Comparison of ENCODE assay signal across 12 cellular contexts in genomic region chr6:57262491-57262890, GRCh38. TPM values are rescaled to one million over a fixed set of nuclear protein-coding genes. Genes with fewer than 3 reads are reported as not detected.
A peak's percentile ranks its signal among the peaks of the same experiment; 100 is the strongest.
DNase-seq lines count a peak whose midpoint lies in the region; ATAC-seq and TF ChIP-seq lines count a peak whose summit lies in the region.
"Had no signal": no experiment of that assay in that cellular context is flagged by ENCODE, and none has a peak within 500 bp of the region (broad histone marks: within the 10 kb centered on the region; RNA-seq: fewer than 3 reads in every experiment).

No MANE protein-coding gene starts in this region.

- no peak for ATAC-seq in activated naive CD8-positive, alpha-beta T cell treated with anti-CD3 and anti-CD28 coated beads, Interleukin-2, amount 50 U/mL, for 24 hours
- ATAC-seq in gastroesophageal sphincter (peak; percentile 83), T-helper 17 cell (no peak)
- ATAC-seq: foreskin keratinocyte had no signal

- peak overlapping the region; percentile 17 for H3K27ac Mint-ChIP-seq in activated naive CD8-positive, alpha-beta T cell treated with anti-CD3 and anti-CD28 coated beads, Interleukin-2, amount 50 U/mL, for 24 hours
- H3K27ac Mint-ChIP-seq in activated naive CD8-positive, alpha-beta T cell treated with anti-CD3 and anti-CD28 coated beads for 36 hours, result no peak overlapping the region
- no peak overlapping the region for H3K27ac Mint-ChIP-seq in T-helper 17 cell

- H2AFZ ChIP-seq in osteoblast (ENCODE audit: low read length), result no peak overlapping the region

- no peaks in the 10 kb centered on the region for H3K9me3 Mint-ChIP-seq in activated naive CD8-positive, alpha-beta T cell treated with anti-CD3 and anti-CD28 coated beads, Interleukin-2, amount 50 U/mL, for 24 hours
- no peaks in the 10 kb centered on the region for H3K9me3 Mint-ChIP-seq in activated naive CD8-positive, alpha-beta T cell treated with anti-CD3 and anti-CD28 coated beads for 36 hours

- no peak for DNase-seq in activated naive CD8-positive, alpha-beta T cell treated with anti-CD3 and anti-CD28 coated beads, Interleukin-2, amount 50 U/mL, for 24 hours
- no peak for DNase-seq in activated naive CD8-positive, alpha-beta T cell treated with anti-CD3 and anti-CD28 coated beads for 36 hours
- DNase-seq in osteoblast (ENCODE audit: insufficient read length, low spot score, missing footprints), result no peak
- peak in 1 of 2 donors; percentile 92 for DNase-seq in vagina (ENCODE audit: extremely low spot score in 2 of 2)
- no peak for DNase-seq in T-helper 17 cell
- DNase-seq in GM13976 (ENCODE audit: low spot score), result no peak
- DNase-seq in GM10248 (ENCODE audit: extremely low spot score), result no peak
- DNase-seq: DND-41 had no signal

- H3K4me1 ChIP-seq in gastroesophageal sphincter (peaks cover 17 to 79% (median 26%) of the 10 kb centered on the region in 3 donors), osteoblast (ENCODE audit: insufficient read depth, low read length) (peaks cover 77% of the 10 kb centered on the region), vagina (peaks cover 24% of the 10 kb centered on the region)
- H3K4me1 ChIP-seq: breast epithelium, right lobe of liver had no signal

- H3K4me1 Mint-ChIP-seq in activated naive CD8-positive, alpha-beta T cell treated with anti-CD3 and anti-CD28 coated beads, Interleukin-2, amount 50 U/mL, for 24 hours, result peaks cover 28% of the 10 kb centered on the region
- H3K4me1 Mint-ChIP-seq in activated naive CD8-positive, alpha-beta T cell treated with anti-CD3 and anti-CD28 coated beads for 36 hours, result peaks cover 19% of the 10 kb centered on the region
- no peaks in the 10 kb centered on the region for H3K4me1 Mint-ChIP-seq in T-helper 17 cell

- no peak for TF ChIP-seq POLR2A in gastroesophageal sphincter (IDR thresholded peaks at IDR 0.05)
- no peak for TF ChIP-seq POLR2A in vagina (IDR thresholded peaks at IDR 0.05)

- intact Hi-C loops in vagina (cut with DNase I), result loop anchor here (5.0 to 10.0 kb wide), 2 partner anchors 40 to 52 kb away; partner anchors contain the start of genes PRIM2 and RAB23

- H3K36me3 ChIP-seq in gastroesophageal sphincter (no peaks in the 10 kb centered on the region), osteoblast (ENCODE audit: insufficient read depth, low read length) (no peaks in the 10 kb centered on the region), vagina (no peaks in the 10 kb centered on the region)
- H3K36me3 ChIP-seq: breast epithelium, right lobe of liver had no signal

- H3K4me2 ChIP-seq in osteoblast (ENCODE audit: insufficient read depth, low read length), result peak overlapping the region; percentile 60

- no peaks in the 10 kb centered on the region for H3K79me2 ChIP-seq in osteoblast (ENCODE audit: insufficient read depth, low read length)

- no peaks in the 10 kb centered on the region for H3K27me3 ChIP-seq in gastroesophageal sphincter
- no peaks in the 10 kb centered on the region for H3K27me3 ChIP-seq in osteoblast (ENCODE audit: insufficient read depth, low read length)
- no peaks in the 10 kb centered on the region for H3K27me3 ChIP-seq in vagina
- H3K27me3 ChIP-seq: breast epithelium, foreskin keratinocyte, right lobe of liver had no signal

- no peaks in the 10 kb centered on the region for H4K20me1 ChIP-seq in osteoblast (ENCODE audit: insufficient read depth, low read length)

- WGBS in gastroesophageal sphincter (ENCODE audit: low coverage in 1 of 2), 2 donors, result 18% methylated on average over 2 of the region's 2 CpGs; no CpG with 5 or more reads in 1 of the 2 donors

- no peak overlapping the region for H3K4me3 ChIP-seq in gastroesophageal sphincter
- H3K4me3 ChIP-seq in osteoblast (ENCODE audit: insufficient read depth, low read length), result peak overlapping the region; percentile 15
- H3K4me3 ChIP-seq in vagina, result no peak overlapping the region
- H3K4me3 ChIP-seq: breast epithelium, right lobe of liver had no signal

- H3K27ac ChIP-seq in gastroesophageal sphincter (peak overlapping the region; percentile 67 to 90 (median 78)), osteoblast (ENCODE audit: low read depth, low read length) (peak overlapping the region; percentile 97), vagina (peak overlapping the region; percentile 80)
- H3K27ac ChIP-seq: foreskin keratinocyte, right lobe of liver had no signal

- TF ChIP-seq CTCF in gastroesophageal sphincter (IDR thresholded peaks at IDR 0.05), result no peak
- TF ChIP-seq CTCF in osteoblast (IDR thresholded peaks at IDR 0.05; ENCODE audit: extremely low read depth, low read depth, low read length), result no peak
- no peak for TF ChIP-seq CTCF in vagina (IDR thresholded peaks at IDR 0.05)
- TF ChIP-seq CTCF in GM13976 (IDR thresholded peaks at IDR 0.05; ENCODE audit: borderline replicate concordance, control extremely low read depth, extremely low read depth, insufficient read depth, missing control alignments), result no peak
- TF ChIP-seq CTCF in GM10248 (IDR thresholded peaks at IDR 0.05; ENCODE audit: control extremely low read depth, extremely low read depth, low read depth, missing control alignments), result no peak

- H3K9me3 ChIP-seq in gastroesophageal sphincter, result no peaks in the 10 kb centered on the region
- no peaks in the 10 kb centered on the region for H3K9me3 ChIP-seq in osteoblast (ENCODE audit: low read depth, low read length)
- no peaks in the 10 kb centered on the region for H3K9me3 ChIP-seq in vagina
- H3K9me3 ChIP-seq in T-helper 17 cell (ENCODE audit: control insufficient read depth, low read length, poor library complexity, severe bottlenecking), result no peaks in the 10 kb centered on the region
- H3K9me3 ChIP-seq: breast epithelium, right lobe of liver had no signal

- no peaks in the 10 kb centered on the region for H3K36me3 Mint-ChIP-seq in activated naive CD8-positive, alpha-beta T cell treated with anti-CD3 and anti-CD28 coated beads, Interleukin-2, amount 50 U/mL, for 24 hours (ENCODE audit: low read depth)
- no peaks in the 10 kb centered on the region for H3K36me3 Mint-ChIP-seq in activated naive CD8-positive, alpha-beta T cell treated with anti-CD3 and anti-CD28 coated beads for 36 hours
- no peaks in the 10 kb centered on the region for H3K36me3 Mint-ChIP-seq in T-helper 17 cell (ENCODE audit: low read depth)

- H3K27me3 Mint-ChIP-seq in activated naive CD8-positive, alpha-beta T cell treated with anti-CD3 and anti-CD28 coated beads, Interleukin-2, amount 50 U/mL, for 24 hours, result peaks cover 11% of the 10 kb centered on the region
- peaks cover 5% of the 10 kb centered on the region for H3K27me3 Mint-ChIP-seq in activated naive CD8-positive, alpha-beta T cell treated with anti-CD3 and anti-CD28 coated beads for 36 hours
- H3K27me3 Mint-ChIP-seq in T-helper 17 cell, result peaks cover 14% of the 10 kb centered on the region

- POLR2A ChIA-PET in GM10248 (lab: Yijun Ruan, JAX), result no interaction called here

- no peak for TF ChIP-seq EP300 in gastroesophageal sphincter (IDR thresholded peaks at IDR 0.05)

- CTCF ChIA-PET in GM10248 (lab: Yijun Ruan, JAX), result interaction anchor here (1.5 to 1.7 kb wide), 2 partner anchors 10 to 11 kb away, joined by 4 to 5 read pairs; no protein-coding TSS in a partner anchor

- H3K4me3 Mint-ChIP-seq in activated naive CD8-positive, alpha-beta T cell treated with anti-CD3 and anti-CD28 coated beads, Interleukin-2, amount 50 U/mL, for 24 hours, result no peak overlapping the region
- H3K4me3 Mint-ChIP-seq in activated naive CD8-positive, alpha-beta T cell treated with anti-CD3 and anti-CD28 coated beads for 36 hours, result no peak overlapping the region
- no peak overlapping the region for H3K4me3 Mint-ChIP-seq in T-helper 17 cell

- in situ Hi-C loops in GM13976 (cut with MboI; ENCODE audit: low sequenced_read_pairs, unreplicated experiment), result no loop called here

RNA-seq across cellular contexts. Expression of gene RAB23, which starts 40.4 kb away (rescaled TPM):
- total RNA-seq in activated naive CD8-positive, alpha-beta T cell treated with anti-CD3 and anti-CD28 coated beads for 36 hours, result 1 to 10 TPM; 1.2 to 1.5 TPM
- total RNA-seq in gastroesophageal sphincter, result 100 to 1,000 TPM in 1 of 4 donors, 10 to 100 TPM in 3; 45.5 to 107 (median 78.1) TPM
- total RNA-seq in osteoblast, result 74.0 and 82.2 TPM in 2 replicates
- total RNA-seq in vagina, result 31.4 TPM
- total RNA-seq in T-helper 17 cell, result under 1 TPM; 0.29 to 0.35 TPM

RNA-seq across cellular contexts. Expression of gene PRIM2, which starts 54.9 kb away (rescaled TPM):
- total RNA-seq in activated naive CD8-positive, alpha-beta T cell treated with anti-CD3 and anti-CD28 coated beads for 36 hours, result 10 to 100 TPM; 38.0 to 40.7 TPM
- total RNA-seq in gastroesophageal sphincter (10 to 100 TPM in 1 of 4 donors, 1 to 10 TPM in 3; 8.1 to 11.2 (median 9.0) TPM), osteoblast (30.0 and 35.1 TPM in 2 replicates), vagina (6.9 TPM), T-helper 17 cell (10 to 100 TPM; 13.5 to 16.6 TPM)

Comparison
In these comparisons a context has a peak if more than half of its experiments do, and no peak if none do; other contexts are left out.
1. RNA of gene RAB23, which starts 40.4 kb away (total RNA-seq): 45.5 to 107 TPM in gastroesophageal sphincter, 74.0 to 82.2 TPM in osteoblast and 31.4 TPM in vagina (single experiment); 1.2 to 1.5 TPM in activated naive CD8-positive, alpha-beta T cell treated with anti-CD3 and anti-CD28 coated beads for 36 hours and 0.29 to 0.35 TPM in T-helper 17 cell; every median in the first group is over 10 times any median in the second.
2. Peak in every context shown above with its lines, with median percentiles within 50 percentile points of each other: H3K27ac ChIP-seq.